Comparison of ENCODE assay signal across 8 cellular contexts in the genomic region with DNA sequence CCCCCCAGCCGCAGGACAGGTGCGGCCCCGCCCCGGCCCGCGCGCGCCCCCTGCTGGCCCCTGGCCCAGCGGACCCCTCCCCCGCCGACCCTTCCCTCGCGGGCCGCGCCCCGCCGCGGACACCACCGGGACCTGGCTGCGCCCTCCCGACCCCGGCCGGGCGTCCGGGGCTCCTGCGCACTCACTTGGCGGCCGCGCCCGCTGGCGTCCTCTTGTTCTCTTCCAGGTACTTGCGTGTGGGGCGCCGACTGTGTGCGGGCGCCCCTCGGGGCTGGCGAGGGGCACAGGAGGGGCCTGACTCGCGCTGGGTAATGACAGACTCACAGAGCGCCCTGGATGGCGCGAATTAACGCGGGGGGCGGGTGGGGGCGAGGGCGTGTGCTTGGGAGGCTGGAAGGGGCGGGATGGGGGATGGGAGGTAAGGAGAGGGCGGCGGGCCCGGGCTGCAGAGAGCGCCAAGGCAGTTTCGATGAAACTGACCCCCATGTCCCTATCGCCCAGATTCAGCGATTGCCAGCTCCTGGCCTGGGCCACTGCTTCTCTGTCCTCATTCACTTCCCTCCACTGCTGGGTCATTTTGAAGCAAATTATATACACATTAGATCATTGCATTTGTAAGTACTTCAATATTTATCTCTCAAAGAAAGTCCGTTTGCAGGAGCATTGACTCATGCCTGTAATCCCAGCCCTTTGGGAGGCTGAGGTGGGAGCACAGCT. TPM values are rescaled to one million over a fixed set of nuclear protein-coding genes. Genes with fewer than 3 reads are reported as not detected.
A peak's percentile ranks its signal among the peaks of the same experiment; 100 is the strongest.
DNase-seq lines count a peak whose midpoint lies in the region; ATAC-seq and TF ChIP-seq lines count a peak whose summit lies in the region.

No MANE protein-coding gene starts in this region.

- H3K9me3 ChIP-seq in lower lobe of right lung, result no peaks in the 10 kb centered on the region
- H3K9me3 ChIP-seq in stomach, result no peaks in the 10 kb centered on the region

- no peaks in the 10 kb centered on the region for H3K36me3 Mint-ChIP-seq in dendritic cell treated with granulocyte-macrophage colony-stimulating factor and Interleukin-4, amounts not matched to agents 40 ng/mL and 50 ng/mL, for 4 days (ENCODE audit: low read depth)

- peak overlapping the region; percentile 46 for H3K27ac ChIP-seq in lower lobe of right lung
- H3K27ac ChIP-seq in stomach, result peak overlapping the region; percentile 57 to 89 (median 81)

- TF ChIP-seq CTCF in LNCAP (IDR thresholded peaks at IDR 0.05) (peak; percentile 81; the same call in 1 of the 2 replicates), WI38 (IDR thresholded peaks at IDR 0.05; ENCODE audit: low read depth, low read length) (no peak), lower lobe of right lung (IDR thresholded peaks at IDR 0.05) (no peak), stomach (IDR thresholded peaks at IDR 0.05) (peak in 2 of 7 experiments; percentile 22 to 73)

- H3K27me3 ChIP-seq in lower lobe of right lung (ENCODE audit: low read depth) (peaks cover 10% of the 10 kb centered on the region), stomach (peaks cover 0 to 18% (median 5%) of the 10 kb centered on the region in 3 donors)

- no peaks in the 10 kb centered on the region for H3K36me3 ChIP-seq in lower lobe of right lung
- H3K36me3 ChIP-seq in stomach, result no peaks in the 10 kb centered on the region

- peaks cover 34% of the 10 kb centered on the region for H3K4me1 Mint-ChIP-seq in dendritic cell treated with granulocyte-macrophage colony-stimulating factor and Interleukin-4, amounts not matched to agents 40 ng/mL and 50 ng/mL, for 4 days (ENCODE audit: low read depth)

- H3K27ac Mint-ChIP-seq in dendritic cell treated with granulocyte-macrophage colony-stimulating factor and Interleukin-4, amounts not matched to agents 40 ng/mL and 50 ng/mL, for 4 days, result no peak overlapping the region

- H3K9me3 Mint-ChIP-seq in dendritic cell treated with granulocyte-macrophage colony-stimulating factor and Interleukin-4, amounts not matched to agents 40 ng/mL and 50 ng/mL, for 4 days, result no peaks in the 10 kb centered on the region

- intact Hi-C loops in dendritic cell treated with granulocyte-macrophage colony-stimulating factor and Interleukin-4, amounts not matched to agents 40 ng/mL and 50 ng/mL, for 4 days (cut with micrococcal nuclease), result no loop called here
- intact Hi-C loops in lower lobe of right lung (cut with DNase I), result no loop called here
- intact Hi-C loops in stomach (cut with DNase I; ENCODE audit: low total_unique reads), result no loop called here

- DNase-seq in GM03348 (ENCODE audit: low spot score) (peak; percentile 73), lower lobe of right lung (peak; percentile 62), stomach (peak; percentile 40), OCI-M1 (lab: John Stamatoyannopoulos, UW) (no peak), foreskin melanocyte (no peak)

- H3K4me3 ChIP-seq in WI38 (ENCODE audit: low read depth, low read length) (peak overlapping the region; percentile 66), lower lobe of right lung (peak overlapping the region; percentile 64), stomach (peak overlapping the region; percentile 71 to 95 (median 77))

- TF ChIP-seq POLR2A in stomach (IDR thresholded peaks at IDR 0.05), result no peak

- H3K4me3 Mint-ChIP-seq in dendritic cell treated with granulocyte-macrophage colony-stimulating factor and Interleukin-4, amounts not matched to agents 40 ng/mL and 50 ng/mL, for 4 days, result peak overlapping the region; percentile 64

- no peak for TF ChIP-seq EP300 in stomach (IDR thresholded peaks at IDR 0.05)

- peaks cover 39% of the 10 kb centered on the region for H3K27me3 Mint-ChIP-seq in dendritic cell treated with granulocyte-macrophage colony-stimulating factor and Interleukin-4, amounts not matched to agents 40 ng/mL and 50 ng/mL, for 4 days

- peak; percentile 60 to 73 for ATAC-seq in lower lobe of right lung

- peaks cover 36% of the 10 kb centered on the region for H3K4me1 ChIP-seq in lower lobe of right lung
- peaks cover 22 to 57% (median 50%) of the 10 kb centered on the region in 4 donors for H3K4me1 ChIP-seq in stomach

- whole genome bisulfite sequencing in stomach, 5 donors, result 2 to 10% (median 3%) methylated on average over 8 to 52 of the region's 57 CpGs

RNA-seq across cellular contexts. Expression of a gene that starts 0.4 kb away (rescaled TPM):
- total RNA-seq in lower lobe of right lung (4.2 TPM), stomach (10 to 100 TPM in 2 of 5 donors, 1 to 10 TPM in 1, under 1 TPM in 1, not detected in 1; 0.73 to 37.1 (median 15.1) TPM)
- 1 to 10 TPM; 5.8 to 9.9 (median 7.3) TPM for polyA plus RNA-seq in stomach

RNA-seq across cellular contexts. Expression of a gene that starts 57.4 kb away (rescaled TPM):
- total RNA-seq in lower lobe of right lung (not detected), stomach (not detected)
- not detected for polyA plus RNA-seq in stomach

Comparison
In these comparisons a context has a peak if more than half of its experiments do, and no peak if none do; other contexts are left out.
1. DNase-seq: peak in GM03348 (single experiment), lower lobe of right lung (single experiment) and stomach (single experiment); none in OCI-M1 (single experiment) and foreskin melanocyte (single experiment).
2. Peak in every context shown above with its lines, with median percentiles within 50 percentile points of each other: H3K4me3 ChIP-seq.